Comparison of ENCODE assay signal across 8 cellular contexts in the genomic region with DNA sequence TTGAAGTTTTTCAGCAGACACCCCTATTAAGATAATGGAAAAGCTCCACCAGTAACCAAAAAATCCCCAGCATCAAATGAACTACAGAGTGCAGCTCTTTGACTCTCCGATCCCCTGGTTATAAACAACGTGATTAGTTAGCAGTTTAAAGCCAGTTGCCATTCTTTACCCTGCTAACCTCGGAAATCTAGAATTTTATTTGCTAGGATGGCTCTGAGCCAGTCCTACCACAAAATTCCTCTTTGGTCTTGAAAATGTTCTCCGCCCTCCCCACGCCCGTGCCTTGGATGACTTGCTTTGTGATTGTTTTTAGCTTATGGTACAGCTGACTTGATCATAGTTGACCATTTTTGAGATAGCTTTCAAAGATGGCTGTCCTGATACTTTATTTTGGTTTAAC. TPM values are rescaled to one million over a fixed set of nuclear protein-coding genes. Genes with fewer than 3 reads are reported as not detected.
DNase-seq lines count a peak whose midpoint lies in the region; ATAC-seq, FAIRE-seq and TF ChIP-seq lines count a peak whose summit lies in the region.

No MANE protein-coding gene starts in this region.

- H3K9me3 Mint-ChIP-seq in Calu3 (ENCODE audit: low read depth, unreplicated experiment), result no peaks in the 10 kb centered on the region
- no peaks in the 10 kb centered on the region for H3K9me3 Mint-ChIP-seq in central memory CD8-positive, alpha-beta T cell

- H3K4me3 Mint-ChIP-seq in Calu3 (ENCODE audit: low read depth, unreplicated experiment), result peak overlapping the region; percentile 85
- peak overlapping the region; percentile 94 for H3K4me3 Mint-ChIP-seq in central memory CD8-positive, alpha-beta T cell

- H3K27ac Mint-ChIP-seq in Calu3 (ENCODE audit: unreplicated experiment), result peak overlapping the region; percentile 78
- peak overlapping the region; percentile 97 for H3K27ac Mint-ChIP-seq in central memory CD8-positive, alpha-beta T cell (ENCODE audit: low read depth)

- TF ChIP-seq POLR2A in NB4 (IDR thresholded peaks at IDR 0.05; ENCODE audit: extremely low read depth, insufficient read length), result no peak

- FAIRE-seq in GM19239 (lab: Jason Lieb, UNC), result no peak

- TF ChIP-seq CTCF in Calu3 (IDR thresholded peaks at IDR 0.05; ENCODE audit: unreplicated experiment) (no peak), NB4 (IDR thresholded peaks at IDR 0.05; ENCODE audit: low read depth, low read length) (no peak)

- no peak for ATAC-seq in central memory CD8-positive, alpha-beta T cell (replicated peaks; ENCODE audit: extremely low read depth, poor library complexity, severe bottlenecking)

- peaks cover 44% of the 10 kb centered on the region for H3K36me3 Mint-ChIP-seq in Calu3 (ENCODE audit: insufficient read depth, unreplicated experiment)
- peaks cover 21% of the 10 kb centered on the region for H3K36me3 Mint-ChIP-seq in central memory CD8-positive, alpha-beta T cell (ENCODE audit: insufficient read depth)

- DNase-seq in Calu3, result peak; percentile 23
- DNase-seq in NB4 (ENCODE audit: low read depth), result no peak
- no peak for DNase-seq in central memory CD8-positive, alpha-beta T cell (ENCODE audit: low spot score in 2 of 2)
- no peak for DNase-seq in occipital lobe (lab: John Stamatoyannopoulos, UW)
- DNase-seq in UCSD-AML1 (lab: John Stamatoyannopoulos, UW; ENCODE audit: unreplicated experiment), result no peak
- no peak for DNase-seq in NCI-H2227 treated with DMSO at 0.1 percent for 48 hours (lab: John Stamatoyannopoulos, UW)
- DNase-seq in GM19239 (ENCODE audit: insufficient read length, low spot score), result no peak

- H3K4me3 ChIP-seq in NB4 (ENCODE audit: low read depth, low read length) (peak overlapping the region; percentile 89), mononuclear cell (ENCODE audit: low read length) (peak overlapping the region; percentile 99)

- H3K4me1 Mint-ChIP-seq in Calu3 (ENCODE audit: low read depth, unreplicated experiment), result peaks cover 28% of the 10 kb centered on the region
- peaks cover 37% of the 10 kb centered on the region for H3K4me1 Mint-ChIP-seq in central memory CD8-positive, alpha-beta T cell

- TSS peak; percentile 44 for BruUV-seq in Calu3 (replicated peaks; lab: Mats Ljungman, UMichigan)

- H3K27me3 ChIP-seq in mononuclear cell (ENCODE audit: insufficient read depth, low read length), result no peaks in the 10 kb centered on the region

- intact Hi-C loops in Calu3 (cut with micrococcal nuclease; ENCODE audit: unreplicated experiment), result loop anchor here (5.0 kb wide), 2 partner anchors 77 to 137 kb away; partner anchors contain the start of gene KLHDC1

- H3K27me3 Mint-ChIP-seq in Calu3 (ENCODE audit: unreplicated experiment), result no peaks in the 10 kb centered on the region
- no peaks in the 10 kb centered on the region for H3K27me3 Mint-ChIP-seq in central memory CD8-positive, alpha-beta T cell

- peaks cover 32% of the 10 kb centered on the region for H3K4me1 ChIP-seq in mononuclear cell (ENCODE audit: insufficient read depth, low read length)

- no peaks in the 10 kb centered on the region for H3K9me3 ChIP-seq in mononuclear cell (ENCODE audit: low read depth, low read length)

- CTCF ChIA-PET in Calu3 (lab: Charles Lee), result interaction anchor here (1.5 to 3.8 kb wide), 3 partner anchors 83 to 307 kb away, joined by 4 to 27 read pairs (median 5); partner anchors contain the start of genes DNAAF2 and NEMF

RNA-seq across cellular contexts. Expression of gene KLHDC2, which starts 1.2 kb away (rescaled TPM):
- 26.8 and 30.7 TPM in 2 replicates for total RNA-seq in Calu3 (2022)
- 116 TPM for total RNA-seq in mononuclear cell
- 180 TPM for total RNA-seq in occipital lobe
